17 cellular contexts compared by ENCODE assay signal in the genomic region with DNA sequence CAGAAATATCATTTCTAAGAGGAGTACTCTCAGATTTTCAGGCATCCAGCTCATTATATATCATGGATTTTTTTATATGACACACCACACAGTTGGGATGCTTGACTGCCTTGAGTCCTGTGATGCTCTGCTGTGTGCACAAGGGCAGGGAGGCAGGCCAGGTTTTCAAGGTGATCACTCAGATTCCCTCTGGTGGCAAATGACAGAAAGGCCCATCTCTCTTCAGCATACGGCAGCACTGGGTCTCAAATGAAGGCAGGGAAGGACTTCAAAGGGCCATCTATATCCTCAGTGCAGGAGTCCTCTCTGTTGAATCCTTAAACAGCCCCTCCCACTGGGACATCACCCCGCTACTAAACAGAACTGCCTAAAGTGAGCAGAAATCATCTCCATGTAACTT.
"Had no signal": no experiment of that assay in that cellular context is flagged by ENCODE, and none has a peak within 500 bp of the region (broad histone marks: within the 10 kb centered on the region; RNA-seq: fewer than 3 reads in every experiment).

No MANE protein-coding gene starts in this region.

- H3K27ac ChIP-seq: gastrocnemius medialis, sigmoid colon, skin epidermis, thoracic aorta, transverse colon had no signal

- ATAC-seq: esophagus mucosa; gastrocnemius medialis; left colon; mucosa of descending colon; natural killer cell; stimulated activated naive B cell treated with anti-CD40 and anti-IgM and Interleukin-4, amounts not matched to agents 10 μg/mL and 1 μg/mL and 100 μg/mL, for 72 hours; stimulated activated naive CD8-positive, alpha-beta T cell treated with anti-CD3 and anti-CD28 coated beads, Interleukin-15, amount 100 ng/mL, for 72 hours had no signal

- H3K4me1 Mint-ChIP-seq: natural killer cell; neural crest cell; stimulated activated naive B cell treated with anti-CD40 and anti-IgM and Interleukin-4, amounts not matched to agents 10 μg/mL and 1 μg/mL and 100 μg/mL, for 72 hours; stimulated activated naive CD8-positive, alpha-beta T cell treated with anti-CD3 and anti-CD28 coated beads, Interleukin-15, amount 100 ng/mL, for 72 hours had no signal

- DNase-seq: cerebellar nuclear complex; dermis blood vessel endothelial cell; gastrocnemius medialis; left colon; mucosa of descending colon; natural killer cell; posterior cingulate gyrus; sigmoid colon; stimulated activated CD4-positive, alpha-beta T cell treated with anti-CD3 and anti-CD28 coated beads, Interleukin-2, amount 100 ng/mL, for 24 hours; stimulated activated CD4-positive, alpha-beta T cell treated with anti-CD3 and anti-CD28 coated beads, Interleukin-4, amount 100 ng/mL, for 4 hours; stimulated activated naive B cell treated with anti-CD40 and anti-IgM and Interleukin-4, amounts not matched to agents 10 μg/mL and 1 μg/mL and 100 μg/mL, for 72 hours; stimulated activated naive CD8-positive, alpha-beta T cell treated with anti-CD3 and anti-CD28 coated beads, Interleukin-15, amount 100 ng/mL, for 72 hours; transverse colon had no signal

- H3K4me3 ChIP-seq: gastrocnemius medialis, mucosa of descending colon, sigmoid colon, skin epidermis, thoracic aorta, transverse colon had no signal

- H3K4me1 ChIP-seq: gastrocnemius medialis, transverse colon had no signal

- H3K27me3 ChIP-seq: gastrocnemius medialis, sigmoid colon, transverse colon had no signal

- H3K27ac Mint-ChIP-seq: natural killer cell; stimulated activated naive B cell treated with anti-CD40 and anti-IgM and Interleukin-4, amounts not matched to agents 10 μg/mL and 1 μg/mL and 100 μg/mL, for 72 hours; stimulated activated naive CD8-positive, alpha-beta T cell treated with anti-CD3 and anti-CD28 coated beads, Interleukin-15, amount 100 ng/mL, for 72 hours had no signal

- H3K9me3 ChIP-seq: gastrocnemius medialis, mucosa of descending colon, sigmoid colon, thoracic aorta, transverse colon had no signal

- H3K27me3 Mint-ChIP-seq: stimulated activated naive B cell treated with anti-CD40 and anti-IgM and Interleukin-4, amounts not matched to agents 10 μg/mL and 1 μg/mL and 100 μg/mL, for 72 hours; stimulated activated naive CD8-positive, alpha-beta T cell treated with anti-CD3 and anti-CD28 coated beads, Interleukin-15, amount 100 ng/mL, for 72 hours had no signal

- H3K9me3 Mint-ChIP-seq: natural killer cell; neural crest cell; stimulated activated naive B cell treated with anti-CD40 and anti-IgM and Interleukin-4, amounts not matched to agents 10 μg/mL and 1 μg/mL and 100 μg/mL, for 72 hours; stimulated activated naive CD8-positive, alpha-beta T cell treated with anti-CD3 and anti-CD28 coated beads, Interleukin-15, amount 100 ng/mL, for 72 hours had no signal

- H3K4me3 Mint-ChIP-seq: natural killer cell; neural crest cell; stimulated activated naive B cell treated with anti-CD40 and anti-IgM and Interleukin-4, amounts not matched to agents 10 μg/mL and 1 μg/mL and 100 μg/mL, for 72 hours; stimulated activated naive CD8-positive, alpha-beta T cell treated with anti-CD3 and anti-CD28 coated beads, Interleukin-15, amount 100 ng/mL, for 72 hours had no signal
